Comparison of ENCODE assay signal across 12 cellular contexts in genomic region chr22:33328789-33329296, GRCh38.
DNase-seq lines count a peak whose midpoint lies in the region; ATAC-seq and TF ChIP-seq lines count a peak whose summit lies in the region.
"Had no signal": no experiment of that assay in that cellular context is flagged by ENCODE, and none has a peak within 500 bp of the region (broad histone marks: within the 10 kb centered on the region; RNA-seq: fewer than 3 reads in every experiment).

No MANE protein-coding gene starts in this region.

- no peak for TF ChIP-seq CTCF in WERI-Rb-1 (IDR thresholded peaks at IDR 0.05; ENCODE audit: low read depth, low read length)

- ATAC-seq in HG03457 (IDR thresholded peaks at IDR 0.05; ENCODE audit: unreplicated experiment) (no peak), HG03159 (IDR thresholded peaks at IDR 0.05; ENCODE audit: unreplicated experiment) (no peak)
- ATAC-seq: naive thymus-derived CD4-positive, alpha-beta T cell had no signal

- H3K9me3 ChIP-seq in WERI-Rb-1 (ENCODE audit: severe bottlenecking), result no peaks in the 10 kb centered on the region

- no peaks in the 10 kb centered on the region for H3K36me3 ChIP-seq in WERI-Rb-1

- H3K27ac ChIP-seq in WERI-Rb-1, result no peak overlapping the region

- no peak overlapping the region for H3K4me3 ChIP-seq in WERI-Rb-1 (ENCODE audit: low read depth, low read length)

- no peaks in the 10 kb centered on the region for H3K27me3 ChIP-seq in WERI-Rb-1 (ENCODE audit: insufficient read depth, low read depth, severe bottlenecking)

- peak; percentile 15 for DNase-seq in activated CD4-positive, alpha-beta T cell treated with anti-CD3 and anti-CD28 coated beads for 48 hours
- DNase-seq in activated CD4-positive, alpha-beta T cell treated with anti-CD3 and anti-CD28 coated beads, Interleukin-2, amount 50 U/mL, for 48 hours, result no peak
- DNase-seq in WERI-Rb-1, result peak; percentile 12
- peak; percentile 30 for DNase-seq in iPS-NIHi7 (ENCODE audit: extremely low spot score)
- DNase-seq in superior temporal gyrus (ENCODE audit: extremely low spot score), result peak; percentile 42
- no peak for DNase-seq in NCI-H1694 treated with DMSO at 0.1 percent for 48 hours (lab: John Stamatoyannopoulos, UW)
- DNase-seq: DMS79; hippocampal formation; naive thymus-derived CD4-positive, alpha-beta T cell; NCI-H2081 treated with DMSO at 0.1 percent for 48 hours had no signal

Comparison
In these comparisons a context has a peak if more than half of its experiments do, and no peak if none do; other contexts are left out.
1. DNase-seq: peak in activated CD4-positive, alpha-beta T cell treated with anti-CD3 and anti-CD28 coated beads for 48 hours (single experiment), WERI-Rb-1 (single experiment), iPS-NIHi7 (single experiment) and superior temporal gyrus (single experiment); none in activated CD4-positive, alpha-beta T cell treated with anti-CD3 and anti-CD28 coated beads, Interleukin-2, amount 50 U/mL, for 48 hours (0 of 2) and NCI-H1694 treated with DMSO at 0.1 percent for 48 hours (single experiment).